Comparison of ENCODE assay signal across 8 cellular contexts in genomic region chr6:131807644-131808459, GRCh38. TPM values are rescaled to one million over a fixed set of nuclear protein-coding genes. Genes with fewer than 3 reads are reported as not detected.
DNase-seq lines count a peak whose midpoint lies in the region; ATAC-seq and TF ChIP-seq lines count a peak whose summit lies in the region.

ENPP1 (plus strand) TSS chr6:131808020; CDS start chr6:131808036, 16 bp downstream.

- peak within 1 kb of the TSS; percentile 85 for H3K27ac Mint-ChIP-seq in activated T-helper 2 cell treated with anti-CD3 and anti-CD28 coated beads, Interferon-gamma antibody, Interleukin-2, Interleukin-4, amounts not matched to agents 10 μg/mL and 5 μg/mL and 100 μg/mL, durations not matched to agents 14 hours and 24 hours and 36 hours
- H3K27ac Mint-ChIP-seq in naive thymus-derived CD8-positive, alpha-beta T cell = peak within 1 kb of the TSS in 7 of 10 donors; percentile 1 to 71 (median 33)

- H3K4me1 Mint-ChIP-seq in activated T-helper 2 cell treated with anti-CD3 and anti-CD28 coated beads, Interferon-gamma antibody, Interleukin-2, Interleukin-4, amounts not matched to agents 10 μg/mL and 5 μg/mL and 100 μg/mL, durations not matched to agents 14 hours and 24 hours and 36 hours (ENCODE audit: low read depth) = peaks cover 37% of the 10 kb centered on the region
- H3K4me1 Mint-ChIP-seq in naive thymus-derived CD8-positive, alpha-beta T cell = peaks cover 13 to 27% (median 25%) of the 10 kb centered on the region in 4 donors

- no peaks in the 10 kb centered on the region for H3K27me3 ChIP-seq in stomach smooth muscle (ENCODE audit: control insufficient read depth in 1 of 2, insufficient read depth in 2 of 2, low read length in 2 of 2)

- H3K27me3 Mint-ChIP-seq in activated T-helper 2 cell treated with anti-CD3 and anti-CD28 coated beads, Interferon-gamma antibody, Interleukin-2, Interleukin-4, amounts not matched to agents 10 μg/mL and 5 μg/mL and 100 μg/mL, durations not matched to agents 14 hours and 24 hours and 36 hours (ENCODE audit: low read depth) = peaks cover 40% of the 10 kb centered on the region
- H3K27me3 Mint-ChIP-seq in naive thymus-derived CD8-positive, alpha-beta T cell = peaks cover 8 to 36% (median 17%) of the 10 kb centered on the region in 5 donors

- no peaks in the 10 kb centered on the region for H3K36me3 Mint-ChIP-seq in activated T-helper 2 cell treated with anti-CD3 and anti-CD28 coated beads, Interferon-gamma antibody, Interleukin-2, Interleukin-4, amounts not matched to agents 10 μg/mL and 5 μg/mL and 100 μg/mL, durations not matched to agents 14 hours and 24 hours and 36 hours (ENCODE audit: low read depth)
- H3K36me3 Mint-ChIP-seq in naive thymus-derived CD8-positive, alpha-beta T cell = no peaks in the 10 kb centered on the region

- H3K4me3 ChIP-seq in fibroblast of the aortic adventitia (ENCODE audit: low read depth, low read length) (peak within 1 kb of the TSS; percentile 67), stomach smooth muscle (ENCODE audit: low read length in 2 of 2) (peak within 1 kb of the TSS; percentile 55 to 77)

- H3K27ac ChIP-seq in stomach smooth muscle (ENCODE audit: low read length) = peak within 1 kb of the TSS; percentile 26

- POLR2A ChIA-PET in naive thymus-derived CD8-positive, alpha-beta T cell (lab: Charles Lee) = no interaction called here

- H3K4me1 ChIP-seq in stomach smooth muscle (ENCODE audit: control insufficient read depth, insufficient read depth, low read length) = peaks cover 5% of the 10 kb centered on the region

- no peaks in the 10 kb centered on the region for H3K9me3 ChIP-seq in stomach smooth muscle (ENCODE audit: control insufficient read depth in 2 of 2, low read length in 2 of 2)

- DNase-seq in AG08395 (ENCODE audit: low spot score) (peak; percentile 82), HK-2 (ENCODE audit: unreplicated experiment) (peak; percentile 76), RPMI8226 (peak; percentile 68), fibroblast of the aortic adventitia (ENCODE audit: low read depth) (peak; percentile 48)
- DNase-seq in activated T-helper 2 cell treated with anti-CD3 and anti-CD28 coated beads, Interferon-gamma antibody, Interleukin-2, Interleukin-4, amounts not matched to agents 10 μg/mL and 5 μg/mL and 100 μg/mL, durations not matched to agents 14 hours and 24 hours and 36 hours (ENCODE audit: low spot score) = peak; percentile 52
- peak; percentile 12 to 68 (median 24) for DNase-seq in naive thymus-derived CD8-positive, alpha-beta T cell

- peak within 1 kb of the TSS; percentile 43 to 65 for H3K9ac ChIP-seq in stomach smooth muscle (ENCODE audit: low read length in 2 of 2)

- peak within 1 kb of the TSS; percentile 90 for H3K4me3 Mint-ChIP-seq in activated T-helper 2 cell treated with anti-CD3 and anti-CD28 coated beads, Interferon-gamma antibody, Interleukin-2, Interleukin-4, amounts not matched to agents 10 μg/mL and 5 μg/mL and 100 μg/mL, durations not matched to agents 14 hours and 24 hours and 36 hours (ENCODE audit: low read depth)
- peak within 1 kb of the TSS; percentile 85 to 94 (median 88) for H3K4me3 Mint-ChIP-seq in naive thymus-derived CD8-positive, alpha-beta T cell

- no peaks in the 10 kb centered on the region for H3K9me3 Mint-ChIP-seq in activated T-helper 2 cell treated with anti-CD3 and anti-CD28 coated beads, Interferon-gamma antibody, Interleukin-2, Interleukin-4, amounts not matched to agents 10 μg/mL and 5 μg/mL and 100 μg/mL, durations not matched to agents 14 hours and 24 hours and 36 hours
- H3K9me3 Mint-ChIP-seq in naive thymus-derived CD8-positive, alpha-beta T cell = no peaks in the 10 kb centered on the region

- peak; percentile 61 for ATAC-seq in GM19328 (IDR thresholded peaks at IDR 0.05; ENCODE audit: unreplicated experiment)
- peak; percentile 75 to 78 for ATAC-seq in naive thymus-derived CD8-positive, alpha-beta T cell

- TF ChIP-seq CTCF in fibroblast of the aortic adventitia (IDR thresholded peaks at IDR 0.05; ENCODE audit: insufficient read depth, low read length) = peak; percentile 29

- intact Hi-C loops in activated T-helper 2 cell treated with anti-CD3 and anti-CD28 coated beads, Interferon-gamma antibody, Interleukin-2, Interleukin-4, amounts not matched to agents 10 μg/mL and 5 μg/mL and 100 μg/mL, durations not matched to agents 14 hours and 24 hours and 36 hours (cut with micrococcal nuclease) = loop anchor here (2.0 to 5.0 kb wide), 4 partner anchors 19 to 181 kb away; partner anchors contain the start of gene MED23

- no peaks in the 10 kb centered on the region for H3K36me3 ChIP-seq in stomach smooth muscle (ENCODE audit: control insufficient read depth in 2 of 2, insufficient read depth in 2 of 2, low read length in 2 of 2)

RNA-seq across cellular contexts. Expression of gene ENPP1, which starts in this region (rescaled TPM):
- total RNA-seq in activated T-helper 2 cell treated with anti-CD3 and anti-CD28 coated beads, Interferon-gamma antibody, Interleukin-2, Interleukin-4, amounts not matched to agents 10 μg/mL and 5 μg/mL and 100 μg/mL, durations not matched to agents 14 hours and 24 hours and 36 hours = 34.8 TPM in 2 replicates
- 5.6 and 7.4 TPM in 2 replicates for total RNA-seq in fibroblast of the aortic adventitia (ENCODE audit: low replicate concordance)
- under 1 TPM; 0.11 to 0.47 TPM for total RNA-seq in naive thymus-derived CD8-positive, alpha-beta T cell
- polyA plus RNA-seq in naive thymus-derived CD8-positive, alpha-beta T cell = not detected

Comparison
In these comparisons a context has a peak if more than half of its experiments do, and no peak if none do; other contexts are left out.
1. Peak in every context shown above with its lines: DNase-seq, ATAC-seq, H3K4me3 ChIP-seq and H3K27ac ChIP-seq.
2. Peak in DNase-seq and ATAC-seq in naive thymus-derived CD8-positive, alpha-beta T cell; RNA of the gene not detected or under 1 TPM.
3. DNase-seq: peak in every context shown above with its lines; median percentile 82 in AG08395; 76 in HK-2; 68 in RPMI8226; 52 in activated T-helper 2 cell treated with anti-CD3 and anti-CD28 coated beads, Interferon-gamma antibody, Interleukin-2, Interleukin-4, amounts not matched to agents 10 μg/mL and 5 μg/mL and 100 μg/mL, durations not matched to agents 14 hours and 24 hours and 36 hours; 48 in fibroblast of the aortic adventitia; 24 in naive thymus-derived CD8-positive, alpha-beta T cell.